ENCODE assay signal across 1 cellular context in the genomic region with DNA sequence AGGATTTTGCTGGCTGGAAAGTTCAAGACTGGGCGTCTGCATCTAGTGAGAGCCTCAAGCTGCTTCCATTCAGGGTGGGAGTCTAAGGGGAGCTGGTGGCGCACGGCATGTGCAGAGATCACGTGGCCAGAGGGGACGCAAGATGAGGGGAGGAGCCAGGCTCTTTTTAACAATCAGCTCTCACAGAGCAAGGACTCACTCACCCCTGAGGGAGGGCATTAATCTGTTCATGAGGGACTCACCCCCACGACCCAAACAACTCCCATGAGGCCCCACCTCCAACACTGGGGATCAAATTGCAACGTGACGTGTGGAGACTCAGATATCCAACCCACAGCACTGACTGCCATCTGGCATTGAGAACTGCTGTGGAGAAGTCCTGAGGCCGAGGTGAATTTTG.
TF ChIP-seq lines count a peak whose summit lies in the region.

No MANE protein-coding gene starts in this region.

TF ChIP-seq in HEK293, 187 proteins besides CTCF, POLR2A, EP300 and RAD21 (continued from another document):
- TF ChIP-seq, protein P1, sequence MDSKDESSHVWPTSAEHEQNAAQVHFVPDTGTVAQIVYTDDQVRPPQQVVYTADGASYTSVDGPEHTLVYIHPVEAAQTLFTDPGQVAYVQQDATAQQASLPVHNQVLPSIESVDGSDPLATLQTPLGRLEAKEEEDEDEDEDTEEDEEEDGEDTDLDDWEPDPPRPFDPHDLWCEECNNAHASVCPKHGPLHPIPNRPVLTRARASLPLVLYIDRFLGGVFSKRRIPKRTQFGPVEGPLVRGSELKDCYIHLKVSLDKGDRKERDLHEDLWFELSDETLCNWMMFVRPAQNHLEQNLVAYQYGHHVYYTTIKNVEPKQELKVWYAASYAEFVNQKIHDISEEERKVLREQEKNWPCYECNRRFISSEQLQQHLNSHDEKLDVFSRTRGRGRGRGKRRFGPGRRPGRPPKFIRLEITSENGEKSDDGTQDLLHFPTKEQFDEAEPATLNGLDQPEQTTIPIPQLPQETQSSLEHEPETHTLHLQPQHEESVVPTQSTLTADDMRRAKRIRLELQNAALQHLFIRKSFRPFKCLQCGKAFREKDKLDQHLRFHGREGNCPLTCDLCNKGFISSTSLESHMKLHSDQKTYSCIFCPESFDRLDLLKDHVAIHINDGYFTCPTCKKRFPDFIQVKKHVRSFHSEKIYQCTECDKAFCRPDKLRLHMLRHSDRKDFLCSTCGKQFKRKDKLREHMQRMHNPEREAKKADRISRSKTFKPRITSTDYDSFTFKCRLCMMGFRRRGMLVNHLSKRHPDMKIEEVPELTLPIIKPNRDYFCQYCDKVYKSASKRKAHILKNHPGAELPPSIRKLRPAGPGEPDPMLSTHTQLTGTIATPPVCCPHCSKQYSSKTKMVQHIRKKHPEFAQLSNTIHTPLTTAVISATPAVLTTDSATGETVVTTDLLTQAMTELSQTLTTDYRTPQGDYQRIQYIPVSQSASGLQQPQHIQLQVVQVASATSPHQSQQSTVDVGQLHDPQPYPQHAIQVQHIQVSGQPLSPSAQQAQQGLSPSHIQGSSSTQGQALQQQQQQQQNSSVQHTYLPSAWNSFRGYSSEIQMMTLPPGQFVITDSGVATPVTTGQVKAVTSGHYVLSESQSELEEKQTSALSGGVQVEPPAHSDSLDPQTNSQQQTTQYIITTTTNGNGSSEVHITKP (tag by site-specific recombination; IDR thresholded peaks at IDR 0.05) = peak; percentile 68
- TF ChIP-seq EGR2 (tag by site-specific recombination; IDR thresholded peaks at IDR 0.05; ENCODE audit: low read depth) (0 out of 2 replicates have a peak, but pooled peaks have one; percentile 20), GLIS2 (tag by site-specific recombination; IDR thresholded peaks at IDR 0.05) (0 out of 2 replicates have a peak, but pooled peaks have one; percentile 26)
